ENCODE assay signal across 21 cellular contexts in genomic region chr1:227782226-227782625, GRCh38. TPM values are rescaled to one million over a fixed set of nuclear protein-coding genes. Genes with fewer than 3 reads are reported as not detected.
"Had no signal": no experiment of that assay in that cellular context is flagged by ENCODE, and none has a peak within 500 bp of the region (broad histone marks: within the 10 kb centered on the region; RNA-seq: fewer than 3 reads in every experiment).

No MANE protein-coding gene starts in this region.

- H3K4me3 ChIP-seq: adrenal gland, breast epithelium, lower lobe of right lung, thyroid gland had no signal

- H3K27ac ChIP-seq: adrenal gland, breast epithelium, lower lobe of right lung, thyroid gland had no signal

- DNase-seq: activated CD4-positive, alpha-beta memory T cell treated with anti-CD3 and anti-CD28 coated beads, Interleukin-2, amount 10 ng/mL, durations not matched to agents 7 days and 5 days; activated CD4-positive, alpha-beta T cell treated with anti-CD3 and anti-CD28 coated beads for 48 hours; activated CD4-positive, CD25-positive, alpha-beta regulatory T cell; activated CD8-positive, alpha-beta memory T cell treated with anti-CD3 and anti-CD28 coated beads, Interleukin-2, amount 50 U/mL, for 48 hours; activated gamma-delta T cell treated with Interleukin-2 at 50 U/mL for 16 hours; activated T-cell treated with anti-CD3 and anti-CD28 coated beads, Interleukin-2, amount 50 U/mL, for 48 hours; dermis blood vessel endothelial cell; effector memory CD8-positive, alpha-beta T cell; foreskin fibroblast; lower lobe of right lung; nucleus accumbens; retina; stimulated activated CD4-positive, alpha-beta T cell treated with anti-CD3 and anti-CD28 coated beads, Interleukin-12 subunit alpha, Interleukin-12 subunit beta, amount 100 ng/mL, for 4 hours; stimulated activated naive CD8-positive, alpha-beta T cell treated with anti-CD3 and anti-CD28 coated beads, Interleukin-15, amount 100 ng/mL, for 72 hours; T-helper 1 cell; T-helper 9 cell; thyroid gland had no signal

- ATAC-seq: activated naive CD4-positive, alpha-beta T cell treated with anti-CD3 and anti-CD28 coated beads, Interleukin-2, amount 50 U/mL, for 72 hours; effector memory CD8-positive, alpha-beta T cell; left colon; lower lobe of right lung; stimulated activated naive CD8-positive, alpha-beta T cell treated with anti-CD3 and anti-CD28 coated beads, Interleukin-15, amount 100 ng/mL, for 72 hours had no signal

- H3K36me3 ChIP-seq: adrenal gland, breast epithelium, thyroid gland had no signal

- H3K27me3 ChIP-seq: adrenal gland, breast epithelium, thyroid gland had no signal

- H3K9me3 ChIP-seq: adrenal gland, breast epithelium, lower lobe of right lung, thyroid gland had no signal

RNA-seq across cellular contexts. Expression of gene PRSS38, which starts 33.2 kb away (rescaled TPM):
- polyA plus RNA-seq: adrenal gland had no signal
